ENCODE assay signal across 1 cellular context in the genomic region with DNA sequence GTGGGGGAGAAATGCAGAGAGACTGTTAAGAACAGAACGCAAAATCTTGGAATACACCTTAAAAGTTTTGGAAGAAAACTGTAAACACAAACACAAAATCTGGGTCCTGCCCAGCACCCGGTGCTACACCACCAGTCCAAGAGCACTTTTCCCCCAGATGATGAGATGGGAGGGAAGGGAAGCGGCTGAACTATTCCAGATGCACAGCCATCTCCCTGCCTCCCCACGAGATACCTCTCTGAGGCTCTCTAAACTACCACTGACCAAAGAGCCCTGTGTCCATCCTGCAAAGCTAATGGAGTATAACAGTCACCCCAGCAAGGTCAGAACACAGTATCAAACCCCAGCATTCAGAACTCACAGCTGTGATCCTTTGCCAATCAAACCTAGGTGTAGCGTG.
TF ChIP-seq lines count a peak whose summit lies in the region.

No MANE protein-coding gene starts in this region.

TF ChIP-seq in IMR-90, 13 proteins besides CTCF, POLR2A, EP300 and RAD21:
- no peak for TF ChIP-seq MAZ (IDR thresholded peaks at IDR 0.05; ENCODE audit: borderline replicate concordance, low read depth, low read length)
- TF ChIP-seq MAFK (IDR thresholded peaks at IDR 0.05; ENCODE audit: low read depth, low read length), result no peak
- no peak for TF ChIP-seq FOS (IDR thresholded peaks at IDR 0.05; ENCODE audit: low read depth, low read length)
- no peak for TF ChIP-seq RCOR1 (IDR thresholded peaks at IDR 0.05; ENCODE audit: insufficient replicate concordance, low read length)
- no peak for TF ChIP-seq MXI1 (IDR thresholded peaks at IDR 0.05; ENCODE audit: borderline replicate concordance, low read depth, low read length)
- TF ChIP-seq NFE2L2 (IDR thresholded peaks at IDR 0.05; ENCODE audit: low read depth, low read length), result no peak
- TF ChIP-seq RFX5 (IDR thresholded peaks at IDR 0.05; ENCODE audit: low read depth, low read length), result no peak
- no peak for TF ChIP-seq BHLHE40 (IDR thresholded peaks at IDR 0.05; ENCODE audit: low read depth, low read length)
- no peak for TF ChIP-seq SMC3 (IDR thresholded peaks at IDR 0.05; ENCODE audit: low read depth, low read length)
- TF ChIP-seq, protein P1, sequence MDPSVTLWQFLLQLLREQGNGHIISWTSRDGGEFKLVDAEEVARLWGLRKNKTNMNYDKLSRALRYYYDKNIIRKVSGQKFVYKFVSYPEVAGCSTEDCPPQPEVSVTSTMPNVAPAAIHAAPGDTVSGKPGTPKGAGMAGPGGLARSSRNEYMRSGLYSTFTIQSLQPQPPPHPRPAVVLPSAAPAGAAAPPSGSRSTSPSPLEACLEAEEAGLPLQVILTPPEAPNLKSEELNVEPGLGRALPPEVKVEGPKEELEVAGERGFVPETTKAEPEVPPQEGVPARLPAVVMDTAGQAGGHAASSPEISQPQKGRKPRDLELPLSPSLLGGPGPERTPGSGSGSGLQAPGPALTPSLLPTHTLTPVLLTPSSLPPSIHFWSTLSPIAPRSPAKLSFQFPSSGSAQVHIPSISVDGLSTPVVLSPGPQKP (IDR thresholded peaks at IDR 0.05; ENCODE audit: borderline replicate concordance, low read depth, low read length), result no peak
- no peak for TF ChIP-seq CEBPB (IDR thresholded peaks at IDR 0.05; ENCODE audit: low read depth, low read length)
- TF ChIP-seq CHD1 (IDR thresholded peaks at IDR 0.05; ENCODE audit: low read depth, low read length), result no peak
- TF ChIP-seq USF2 (IDR thresholded peaks at IDR 0.05; ENCODE audit: low read depth, low read length), result no peak
